In the genomic region with DNA sequence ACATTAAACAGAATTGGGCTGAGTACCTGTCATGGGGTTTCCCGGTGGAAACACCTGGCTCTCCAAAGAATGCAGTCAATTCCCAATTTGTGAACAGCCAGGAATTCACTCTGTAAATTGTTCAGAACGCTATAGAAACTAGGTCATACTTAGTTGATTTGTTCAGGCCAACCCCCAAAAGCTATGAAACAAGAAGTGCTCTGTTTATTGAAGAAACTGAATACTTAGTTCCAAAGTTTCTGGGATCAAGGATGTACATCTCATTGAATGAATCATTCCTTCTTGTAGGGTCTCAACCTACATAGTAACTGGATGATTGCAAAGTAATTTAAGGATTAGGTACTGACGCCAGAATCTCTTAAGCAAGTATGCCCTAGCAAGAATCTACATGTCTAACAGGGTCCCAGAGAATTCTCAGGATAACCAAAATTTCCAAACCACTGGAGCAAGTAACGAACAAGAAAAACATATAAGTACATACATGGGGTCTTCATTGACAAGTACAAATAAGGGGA, we compare ENCODE assay signal across 7 cellular contexts. TPM values are rescaled to one million over a fixed set of nuclear protein-coding genes. Genes with fewer than 3 reads are reported as not detected.
DNase-seq lines count a peak whose midpoint lies in the region; ATAC-seq and TF ChIP-seq lines count a peak whose summit lies in the region.

No MANE protein-coding gene starts in this region.

- no peak overlapping the region for H4K8ac ChIP-seq in mesenchymal stem cell (ENCODE audit: low read length)

- H3K4me3 ChIP-seq in NT2/D1 (ENCODE audit: insufficient read length, low read depth) = peak overlapping the region; percentile 31
- peak overlapping the region; percentile 79 for H3K4me3 ChIP-seq in coronary artery
- H3K4me3 ChIP-seq in mesenchymal stem cell (ENCODE audit: insufficient read depth in 1 of 2, low read depth in 1 of 2, low read length in 2 of 2) = peak overlapping the region in 1 of 2 experiments; percentile 81
- H3K4me3 ChIP-seq in upper lobe of left lung = peak overlapping the region; percentile 33 to 87 (median 71)

- H3K14ac ChIP-seq in mesenchymal stem cell (ENCODE audit: low read length in 2 of 2) = no peak overlapping the region

- H2BK120ac ChIP-seq in mesenchymal stem cell (ENCODE audit: low read depth, low read length) = no peak overlapping the region

- H3K27ac ChIP-seq in coronary artery (peak overlapping the region; percentile 97 to 98), mesenchymal stem cell (ENCODE audit: low read length, poor library complexity, severe bottlenecking) (peak overlapping the region; percentile 62), upper lobe of left lung (peak overlapping the region; percentile 94 to 99 (median 98))

- H3K4ac ChIP-seq in mesenchymal stem cell (ENCODE audit: low read depth in 1 of 2, low read length in 2 of 2) = no peak overlapping the region

- TF ChIP-seq EP300 in upper lobe of left lung (IDR thresholded peaks at IDR 0.05) = no peak

- no peak overlapping the region for H2BK15ac ChIP-seq in mesenchymal stem cell (ENCODE audit: low read depth, poor library complexity, severe bottlenecking)

- H2AFZ ChIP-seq in mesenchymal stem cell (ENCODE audit: low read depth, low read length) = no peak overlapping the region

- H3K9ac ChIP-seq in NT2/D1 (ENCODE audit: insufficient read length, low read depth) (no peak overlapping the region), mesenchymal stem cell (ENCODE audit: low read length) (peak overlapping the region; percentile 97)

- no peak for TF ChIP-seq POLR2A in upper lobe of left lung (IDR thresholded peaks at IDR 0.05)

- H2BK5ac ChIP-seq in mesenchymal stem cell (ENCODE audit: low read depth, low read length, poor library complexity, severe bottlenecking) = no peak overlapping the region

- no peaks in the 10 kb centered on the region for H3K4me1 ChIP-seq in NT2/D1 (ENCODE audit: insufficient read depth, insufficient read length)
- peaks cover 4% of the 10 kb centered on the region for H3K4me1 ChIP-seq in mesenchymal stem cell (ENCODE audit: control insufficient read depth, insufficient read depth, low read depth, low read length)
- H3K4me1 ChIP-seq in upper lobe of left lung = peaks cover 6 to 12% (median 10%) of the 10 kb centered on the region in 4 donors

- H3K23ac ChIP-seq in mesenchymal stem cell (ENCODE audit: low read length in 2 of 2) = no peak overlapping the region

- H3K36me3 ChIP-seq in NT2/D1 (ENCODE audit: insufficient read depth, insufficient read length, low read length) (no peaks in the 10 kb centered on the region), mesenchymal stem cell (ENCODE audit: control insufficient read depth in 1 of 2, insufficient read depth in 2 of 2, low read depth in 1 of 2, low read length in 2 of 2) (no peaks in the 10 kb centered on the region), upper lobe of left lung (no peaks in the 10 kb centered on the region)

- ATAC-seq in upper lobe of left lung (ENCODE audit: low FRiP score in 2 of 2) = no peak
- no peak for ATAC-seq in GM21723 (IDR thresholded peaks at IDR 0.05; ENCODE audit: unreplicated experiment)

- no peak overlapping the region for H3K4me2 ChIP-seq in mesenchymal stem cell (ENCODE audit: low read length, poor library complexity, severe bottlenecking)

- no peaks in the 10 kb centered on the region for H3K9me3 ChIP-seq in NT2/D1 (ENCODE audit: insufficient read depth, low read length)
- peaks cover 5% of the 10 kb centered on the region for H3K9me3 ChIP-seq in mesenchymal stem cell (ENCODE audit: control insufficient read depth, low read length)
- no peaks in the 10 kb centered on the region for H3K9me3 ChIP-seq in upper lobe of left lung

- H2AK5ac ChIP-seq in mesenchymal stem cell (ENCODE audit: low read length, severe bottlenecking) = no peak overlapping the region

- no peaks in the 10 kb centered on the region for H3K79me1 ChIP-seq in mesenchymal stem cell (replicated peaks; ENCODE audit: low read length, poor library complexity, severe bottlenecking)

- DNase-seq in NT2/D1 (ENCODE audit: low read depth, low spot score) = no peak
- no peak for DNase-seq in coronary artery (ENCODE audit: low spot score)
- no peak for DNase-seq in mesenchymal stem cell
- DNase-seq in upper lobe of left lung = no peak
- DNase-seq in UCSD-AML1 (lab: John Stamatoyannopoulos, UW; ENCODE audit: unreplicated experiment) = no peak
- no peak for DNase-seq in stimulated activated CD4-positive, alpha-beta T cell treated with anti-CD3 and anti-CD28 coated beads, Interleukin-15, amount 100 ng/mL, for 24 hours

- H2BK12ac ChIP-seq in mesenchymal stem cell (ENCODE audit: low read length in 2 of 2) = no peak overlapping the region

- WGBS in mesenchymal stem cell = 63% methylated on average over 3 of the region's 4 CpGs
- 55 to 58% methylated on average over 4 of the region's 4 CpGs for WGBS in upper lobe of left lung, 2 donors

- H4K91ac ChIP-seq in mesenchymal stem cell (ENCODE audit: low read length) = no peak overlapping the region

- H3K27me3 ChIP-seq in NT2/D1 (ENCODE audit: insufficient read depth, insufficient read length) (no peaks in the 10 kb centered on the region), mesenchymal stem cell (ENCODE audit: control insufficient read depth in 1 of 2, insufficient read depth in 1 of 2, low read length in 2 of 2) (no peaks in the 10 kb centered on the region), upper lobe of left lung (no peaks in the 10 kb centered on the region)

- TF ChIP-seq CTCF in coronary artery (IDR thresholded peaks at IDR 0.05) (no peak), upper lobe of left lung (IDR thresholded peaks at IDR 0.05) (no peak)

- H3K18ac ChIP-seq in mesenchymal stem cell (ENCODE audit: low read depth in 1 of 2, low read length in 2 of 2) = no peak overlapping the region

RNA-seq across cellular contexts. Expression of a gene that starts 0.7 kb away (rescaled TPM):
- 10.4 TPM for polyA plus RNA-seq in mesenchymal stem cell (2013, experiment 1 of 2)
- 10.1 TPM for polyA plus RNA-seq in mesenchymal stem cell (2013, experiment 2 of 2)
- total RNA-seq in upper lobe of left lung = 10 to 100 TPM in 5 of 6 donors, 1 to 10 TPM in 1; 8.4 to 28.0 (median 17.3) TPM
